17 cellular contexts compared by ENCODE assay signal in the genomic region with DNA sequence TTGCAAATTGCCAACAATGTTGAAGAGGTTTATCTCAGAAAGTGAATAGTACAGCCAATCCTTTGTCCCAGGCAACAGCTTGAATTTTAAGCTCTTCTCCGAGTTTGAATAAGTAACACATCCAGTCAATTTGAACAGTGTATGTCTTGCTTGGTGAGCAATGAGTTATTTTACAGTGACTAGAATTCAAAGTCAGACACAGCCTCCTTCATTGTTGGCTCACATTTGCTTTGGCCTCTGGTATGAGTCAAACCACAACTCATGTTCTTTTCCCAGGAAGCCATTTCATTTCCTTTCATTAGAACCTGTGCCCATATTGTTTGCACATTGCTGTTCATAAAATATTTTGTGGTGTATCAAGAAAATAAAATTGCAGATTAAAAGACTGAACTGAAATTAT.
A peak's percentile ranks its signal among the peaks of the same experiment; 100 is the strongest.
DNase-seq lines count a peak whose midpoint lies in the region; ATAC-seq, FAIRE-seq and TF ChIP-seq lines count a peak whose summit lies in the region.
"Had no signal": no experiment of that assay in that cellular context is flagged by ENCODE, and none has a peak within 500 bp of the region (broad histone marks: within the 10 kb centered on the region; RNA-seq: fewer than 3 reads in every experiment).

No MANE protein-coding gene starts in this region.

- H3K4me3 ChIP-seq in DND-41 (ENCODE audit: low read depth in 1 of 2, low read length in 2 of 2), result no peak overlapping the region
- H3K4me3 ChIP-seq in Panc1 (ENCODE audit: low read depth in 2 of 2, low read length in 2 of 2), result no peak overlapping the region
- H3K4me3 ChIP-seq in epithelial cell of esophagus (ENCODE audit: low read length), result no peak overlapping the region
- H3K4me3 ChIP-seq: coronary artery, psoas muscle had no signal

- CTCF ChIA-PET in Panc1 (lab: Charles Lee), result no interaction called here

- H2AFZ ChIP-seq in DND-41 (ENCODE audit: low read depth, low read length), result peak overlapping the region; percentile 48

- in situ Hi-C loops in Panc1 (cut with HindIII; ENCODE audit: low pct_unique_long_range_greater_than_20kb, low sequenced_read_pairs), result no loop called here

- H3K36me3 Mint-ChIP-seq in stimulated activated memory B cell treated with anti-CD40 and anti-IgM and Interleukin-4, amounts not matched to agents 10 μg/mL and 1 μg/mL and 100 μg/mL, for 72 hours, result no peaks in the 10 kb centered on the region

- POLR2A ChIA-PET in Panc1 (lab: Charles Lee), result no interaction called here

- peaks cover 24% of the 10 kb centered on the region for H3K4me1 Mint-ChIP-seq in stimulated activated memory B cell treated with anti-CD40 and anti-IgM and Interleukin-4, amounts not matched to agents 10 μg/mL and 1 μg/mL and 100 μg/mL, for 72 hours
- H3K4me1 Mint-ChIP-seq: activated naive CD8-positive, alpha-beta T cell treated with anti-CD3 and anti-CD28 coated beads, Interleukin-2, amount 10 ng/mL, durations not matched to agents 7 days and 5 days had no signal

- no peaks in the 10 kb centered on the region for H3K27me3 ChIP-seq in DND-41 (ENCODE audit: insufficient read depth, low read length, poor library complexity)
- no peaks in the 10 kb centered on the region for H3K27me3 ChIP-seq in Panc1 (ENCODE audit: control insufficient read depth, insufficient read depth, low read length)

- no peak overlapping the region for H3K4me3 Mint-ChIP-seq in stimulated activated memory B cell treated with anti-CD40 and anti-IgM and Interleukin-4, amounts not matched to agents 10 μg/mL and 1 μg/mL and 100 μg/mL, for 72 hours
- H3K4me3 Mint-ChIP-seq: activated B cell treated with CpG ODN at 0.5 μM for 24 hours; activated naive CD8-positive, alpha-beta T cell treated with anti-CD3 and anti-CD28 coated beads, Interleukin-2, amount 10 ng/mL, durations not matched to agents 7 days and 5 days had no signal

- H4K20me1 ChIP-seq in DND-41 (ENCODE audit: insufficient read depth, low read length), result no peaks in the 10 kb centered on the region

- no peak overlapping the region for H3K27ac Mint-ChIP-seq in stimulated activated memory B cell treated with anti-CD40 and anti-IgM and Interleukin-4, amounts not matched to agents 10 μg/mL and 1 μg/mL and 100 μg/mL, for 72 hours
- H3K27ac Mint-ChIP-seq: activated B cell treated with CpG ODN at 0.5 μM for 24 hours; activated naive CD8-positive, alpha-beta T cell treated with anti-CD3 and anti-CD28 coated beads, Interleukin-2, amount 10 ng/mL, durations not matched to agents 7 days and 5 days had no signal

- H3K36me3 ChIP-seq in DND-41 (ENCODE audit: insufficient read depth, low read length), result no peaks in the 10 kb centered on the region
- H3K36me3 ChIP-seq in Panc1 (ENCODE audit: control insufficient read depth, insufficient read depth, low read length), result no peaks in the 10 kb centered on the region

- no peak overlapping the region for H3K9ac ChIP-seq in DND-41 (ENCODE audit: low read depth, low read length)

- FAIRE-seq in GM12892 (lab: Jason Lieb, UNC), result no peak
- FAIRE-seq: frontal cortex, HTR-8/SVneo had no signal

- BruUV-seq in Panc1 (replicated peaks; lab: Mats Ljungman, UMichigan), result no TSS peak

- H3K27ac ChIP-seq in DND-41 (ENCODE audit: low read length) (no peak overlapping the region; the same call in 1 of the 2 replicates), Panc1 (ENCODE audit: low read length) (no peak overlapping the region)
- H3K27ac ChIP-seq: coronary artery, psoas muscle had no signal

- H3K79me2 ChIP-seq in DND-41 (ENCODE audit: insufficient read depth, low read length), result no peaks in the 10 kb centered on the region

- no peaks in the 10 kb centered on the region for H3K27me3 Mint-ChIP-seq in stimulated activated memory B cell treated with anti-CD40 and anti-IgM and Interleukin-4, amounts not matched to agents 10 μg/mL and 1 μg/mL and 100 μg/mL, for 72 hours
- H3K27me3 Mint-ChIP-seq: activated B cell treated with CpG ODN at 0.5 μM for 24 hours; activated naive CD8-positive, alpha-beta T cell treated with anti-CD3 and anti-CD28 coated beads, Interleukin-2, amount 10 ng/mL, durations not matched to agents 7 days and 5 days had no signal

- H3K9me3 ChIP-seq in DND-41 (ENCODE audit: insufficient read depth, low read length, severe bottlenecking) (no peaks in the 10 kb centered on the region), Panc1 (ENCODE audit: control insufficient read depth, insufficient read depth, low read depth, low read length) (no peaks in the 10 kb centered on the region)
- H3K9me3 ChIP-seq: psoas muscle had no signal

- H3K4me2 ChIP-seq in DND-41 (ENCODE audit: insufficient read depth, low read length), result no peak overlapping the region

- no peak for TF ChIP-seq POLR2A in GM12892 (IDR thresholded peaks at IDR 0.05; ENCODE audit: low read depth, low read length)

- ATAC-seq in DND-41 (ENCODE audit: insufficient read depth, low read depth) (peak; percentile 66; the same call in 2 of the 3 replicates), Panc1 (peak; percentile 48; the same call in 1 of the 2 replicates), GM21737 (IDR thresholded peaks at IDR 0.05; ENCODE audit: unreplicated experiment) (no peak)
- no peak for ATAC-seq in stimulated activated memory B cell treated with anti-CD40 and anti-IgM and Interleukin-4, amounts not matched to agents 10 μg/mL and 1 μg/mL and 100 μg/mL, for 72 hours
- ATAC-seq: psoas muscle had no signal

- intact Hi-C loops in Panc1 (cut with micrococcal nuclease; ENCODE audit: unreplicated experiment), result no loop called here

- no peak for DNase-seq in DND-41
- no peak for DNase-seq in Panc1 (ENCODE audit: low read depth, low spot score)
- DNase-seq in epithelial cell of esophagus (ENCODE audit: low read depth), result peak; percentile 77
- peak; percentile 51 to 89 for DNase-seq in lung microvascular endothelial cell (ENCODE audit: low read depth in 2 of 2)
- no peak for DNase-seq in activated CD4-positive, CD25-positive, alpha-beta regulatory T cell (lab: John Stamatoyannopoulos, UW)
- no peak for DNase-seq in GM12892 (ENCODE audit: insufficient read length)
- DNase-seq: activated B cell treated with CpG ODN at 0.5 μM for 24 hours; activated naive CD8-positive, alpha-beta T cell treated with anti-CD3 and anti-CD28 coated beads, Interleukin-2, amount 10 ng/mL, durations not matched to agents 7 days and 5 days; DMS 273 treated with DMSO at 0.1 percent for 48 hours; NCI-H2171 treated with DMSO at 0.1 percent for 48 hours; psoas muscle; trophoblast cell had no signal

- TF ChIP-seq CTCF in DND-41 (IDR thresholded peaks at IDR 0.05; ENCODE audit: borderline replicate concordance, extremely low read depth, low read length, poor library complexity, severe bottlenecking) (no peak), Panc1 (IDR thresholded peaks at IDR 0.05) (no peak), epithelial cell of esophagus (IDR thresholded peaks at IDR 0.05; ENCODE audit: insufficient read depth, low read depth, low read length, missing control alignments) (no peak)

- H3K4me1 ChIP-seq in DND-41 (ENCODE audit: insufficient read depth, low read length) (peaks cover 29% of the 10 kb centered on the region), Panc1 (ENCODE audit: control insufficient read depth, insufficient read depth, low read length) (no peaks in the 10 kb centered on the region)
- H3K4me1 ChIP-seq: psoas muscle had no signal

- no peaks in the 10 kb centered on the region for H3K9me3 Mint-ChIP-seq in stimulated activated memory B cell treated with anti-CD40 and anti-IgM and Interleukin-4, amounts not matched to agents 10 μg/mL and 1 μg/mL and 100 μg/mL, for 72 hours

Comparison
In these comparisons a context has a peak if more than half of its experiments do, and no peak if none do; other contexts are left out.
1. ATAC-seq: peak in DND-41 (single experiment) and Panc1 (single experiment); none in stimulated activated memory B cell treated with anti-CD40 and anti-IgM and Interleukin-4, amounts not matched to agents 10 μg/mL and 1 μg/mL and 100 μg/mL, for 72 hours (single experiment) and GM21737 (single experiment).
2. DNase-seq: peak in epithelial cell of esophagus (single experiment) and lung microvascular endothelial cell (2 of 2); none in DND-41 (single experiment), Panc1 (single experiment), activated CD4-positive, CD25-positive, alpha-beta regulatory T cell (0 of 4) and GM12892 (single experiment).